Comparison of ENCODE assay signal across 1 cellular context in genomic region chr9:98009926-98010325, GRCh38.
TF ChIP-seq lines count a peak whose summit lies in the region.

No MANE protein-coding gene starts in this region.

TF ChIP-seq in GM12878, 131 proteins besides CTCF, POLR2A, EP300 and RAD21:
- TF ChIP-seq SP1 (IDR thresholded peaks at IDR 0.05; ENCODE audit: low read depth, low read length) = no peak
- TF ChIP-seq ZSCAN29 (IDR thresholded peaks at IDR 0.05) = no peak
